In the genomic region with DNA sequence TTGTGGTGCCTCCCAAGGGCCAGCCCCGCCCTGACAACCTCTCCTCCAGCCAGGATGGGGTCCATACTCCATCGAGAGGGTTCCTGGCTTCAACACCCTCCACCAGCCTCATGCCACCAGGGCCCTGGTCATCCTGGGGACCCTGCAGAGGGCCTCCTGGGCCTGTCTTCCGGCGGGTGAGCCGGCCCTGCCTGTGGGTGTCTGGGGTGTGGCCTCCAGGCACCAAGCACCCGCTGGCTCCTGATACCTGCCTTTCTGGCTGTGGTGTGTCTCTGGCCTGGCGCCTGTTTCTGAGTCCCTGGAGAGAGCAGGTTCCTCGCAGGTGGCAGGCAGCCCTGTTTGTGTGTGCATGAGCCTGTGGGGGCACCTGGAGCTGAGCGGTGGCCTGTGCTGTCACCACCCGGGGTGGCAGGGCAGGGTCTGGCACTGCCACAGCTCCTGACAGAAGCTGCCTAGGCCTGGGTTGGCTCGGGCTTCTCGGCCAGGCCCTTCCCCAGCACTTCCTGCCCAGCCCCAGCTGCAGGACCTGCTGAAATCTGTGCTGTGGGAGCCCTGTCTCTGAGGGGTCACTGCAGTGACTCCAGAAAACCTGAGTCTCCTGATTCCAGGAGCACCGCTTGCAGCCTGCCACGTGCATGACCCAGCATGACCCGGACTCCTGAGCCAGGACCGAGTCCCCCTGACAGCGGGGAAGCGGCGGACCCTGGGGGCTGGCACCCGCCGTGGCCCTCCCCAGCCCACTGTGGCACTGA, we compare ENCODE assay signal across 6 cellular contexts. TPM values are rescaled to one million over a fixed set of nuclear protein-coding genes. Genes with fewer than 3 reads are reported as not detected.
DNase-seq lines count a peak whose midpoint lies in the region; ATAC-seq and TF ChIP-seq lines count a peak whose summit lies in the region.

No MANE protein-coding gene starts in this region.

- H3K9me3 ChIP-seq in BLaER1 = no peaks in the 10 kb centered on the region

- H3K27me3 Mint-ChIP-seq in endothelial cell (ENCODE audit: unreplicated experiment) = peaks cover 12% of the 10 kb centered on the region

- H3K4me3 Mint-ChIP-seq in endothelial cell (ENCODE audit: unreplicated experiment) = no peak overlapping the region

- H4K20me1 ChIP-seq in BLaER1 = peaks cover 31% of the 10 kb centered on the region

- no peaks in the 10 kb centered on the region for H3K4me1 Mint-ChIP-seq in endothelial cell (ENCODE audit: unreplicated experiment)

- no peaks in the 10 kb centered on the region for H3K36me3 ChIP-seq in BLaER1

- H3K27me3 ChIP-seq in BLaER1 (peaks cover 8% of the 10 kb centered on the region), foreskin keratinocyte (no peaks in the 10 kb centered on the region)

- H3K4me1 ChIP-seq in BLaER1 = peaks cover 84% of the 10 kb centered on the region
- peaks cover 26% of the 10 kb centered on the region for H3K4me1 ChIP-seq in foreskin keratinocyte

- peak; percentile 60 for DNase-seq in NB4 (ENCODE audit: low read depth)
- peak in 1 of 2 donors; percentile 15 for DNase-seq in foreskin keratinocyte
- no peak for DNase-seq in endothelial cell (ENCODE audit: low spot score)
- DNase-seq in dedifferentiated amniotic fluid mesenchymal stem cell (ENCODE audit: extremely low spot score) = no peak

- H3K4me2 ChIP-seq in BLaER1 = peak overlapping the region; percentile 98

- ATAC-seq in foreskin keratinocyte (peak; percentile 10), HG03342 (IDR thresholded peaks at IDR 0.05; ENCODE audit: unreplicated experiment) (no peak)

- H3K27ac ChIP-seq in BLaER1 (peak overlapping the region; percentile 98), foreskin keratinocyte (peak overlapping the region; percentile 62)

- H3K36me3 Mint-ChIP-seq in endothelial cell (ENCODE audit: low read depth, unreplicated experiment) = no peaks in the 10 kb centered on the region

- H3K9ac ChIP-seq in BLaER1 = peak overlapping the region; percentile 82

- no peak overlapping the region for H3K27ac Mint-ChIP-seq in endothelial cell (ENCODE audit: unreplicated experiment)

- peak overlapping the region; percentile 60 for H3K4me3 ChIP-seq in BLaER1
- H3K4me3 ChIP-seq in NB4 (ENCODE audit: low read depth, low read length) = no peak overlapping the region

- no peaks in the 10 kb centered on the region for H3K9me3 Mint-ChIP-seq in endothelial cell (ENCODE audit: unreplicated experiment)

- TF ChIP-seq CTCF in NB4 (IDR thresholded peaks at IDR 0.05; ENCODE audit: low read depth, low read length) = no peak
- no peak for TF ChIP-seq CTCF in foreskin keratinocyte (conservative IDR thresholded peaks at IDR 0.05)
- no peak for TF ChIP-seq CTCF in endothelial cell (IDR thresholded peaks at IDR 0.05; ENCODE audit: unreplicated experiment)

- no peak for TF ChIP-seq POLR2A in NB4 (IDR thresholded peaks at IDR 0.05; ENCODE audit: extremely low read depth, insufficient read length)

RNA-seq across cellular contexts. Expression of a gene that starts 18.4 kb away (rescaled TPM):
- 137 and 180 TPM in 2 replicates for total RNA-seq in foreskin keratinocyte
- 94.3 and 134 TPM in 2 replicates for polyA plus RNA-seq in foreskin keratinocyte
- total RNA-seq in endothelial cell (ENCODE audit: unreplicated experiment) = 1.5 TPM

RNA-seq across cellular contexts. Expression of a gene that starts 20.6 kb away (rescaled TPM):
- total RNA-seq in foreskin keratinocyte (not detected in 2 replicates), endothelial cell (ENCODE audit: unreplicated experiment) (0.23 TPM)
- not detected in 2 replicates for polyA plus RNA-seq in foreskin keratinocyte

RNA-seq across cellular contexts. Expression of a gene that starts 28.2 kb away (rescaled TPM):
- total RNA-seq in foreskin keratinocyte (not detected in 2 replicates), endothelial cell (ENCODE audit: unreplicated experiment) (0.38 TPM)
- not detected in 2 replicates for polyA plus RNA-seq in foreskin keratinocyte

RNA-seq across cellular contexts. Expression of a gene that starts 50.4 kb away (rescaled TPM):
- total RNA-seq in foreskin keratinocyte (64.9 and 68.1 TPM in 2 replicates), endothelial cell (ENCODE audit: unreplicated experiment) (50.7 TPM)
- polyA plus RNA-seq in foreskin keratinocyte = 84.2 and 88.8 TPM in 2 replicates

RNA-seq across cellular contexts. Expression of a gene that starts 50.5 kb away (rescaled TPM):
- total RNA-seq in foreskin keratinocyte (42.3 and 50.3 TPM in 2 replicates), endothelial cell (ENCODE audit: unreplicated experiment) (18.6 TPM)
- 42.9 and 54.1 TPM in 2 replicates for polyA plus RNA-seq in foreskin keratinocyte

Comparison
In these comparisons a context has a peak if more than half of its experiments do, and no peak if none do; other contexts are left out.
1. RNA of a gene that starts 18.4 kb away (total RNA-seq): 137 to 180 TPM in foreskin keratinocyte; 1.5 TPM in endothelial cell (single experiment); every median in the first group is over 10 times any median in the second.